In the genomic region with DNA sequence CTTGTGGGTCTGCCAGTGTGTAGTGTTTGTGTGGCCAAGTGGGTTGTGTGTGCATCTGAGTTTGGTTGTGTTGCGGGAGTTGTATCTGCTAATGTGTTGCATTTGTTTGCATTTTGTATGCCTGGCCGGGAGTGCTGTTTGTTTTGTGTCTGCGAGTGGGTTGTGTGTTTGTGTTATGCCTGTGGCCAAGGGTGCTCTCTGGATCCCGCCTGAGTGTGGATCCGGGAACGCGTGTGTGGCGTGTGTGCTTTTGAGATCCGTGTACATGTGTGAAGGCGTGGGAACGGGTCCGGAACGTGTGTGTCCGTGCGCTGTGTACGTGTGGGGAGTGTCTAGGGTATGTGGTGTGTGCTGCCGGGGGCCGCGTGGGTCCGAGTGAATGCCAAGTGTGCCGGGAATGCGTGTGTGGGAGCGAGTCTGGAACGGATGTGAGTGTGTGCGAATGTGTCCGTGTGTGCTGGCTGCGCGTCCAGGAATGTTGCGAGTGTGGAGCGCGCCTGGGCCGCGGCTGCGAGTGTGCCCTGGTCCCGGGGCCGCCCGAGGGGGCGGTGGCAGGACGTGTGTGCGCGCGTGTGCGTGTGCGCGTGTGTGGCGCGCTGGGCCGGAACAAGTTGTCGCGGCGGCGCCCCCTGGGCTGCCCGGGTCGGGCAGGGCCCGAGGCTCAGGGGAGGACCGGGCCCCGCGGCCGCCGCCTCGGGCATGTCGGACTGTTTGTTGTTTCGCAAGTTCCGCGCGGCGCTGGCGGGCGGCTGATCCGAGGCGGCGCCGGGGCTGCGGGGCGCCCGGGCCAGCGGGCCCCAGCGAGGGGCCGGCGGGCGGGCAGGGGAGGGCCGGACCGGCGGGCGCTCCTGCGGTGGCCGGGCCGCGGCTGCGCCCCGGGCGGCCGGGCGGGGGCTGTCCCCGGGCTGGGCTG, we compare ENCODE assay signal across 8 cellular contexts. TPM values are rescaled to one million over a fixed set of nuclear protein-coding genes. Genes with fewer than 3 reads are reported as not detected.
A peak's percentile ranks its signal among the peaks of the same experiment; 100 is the strongest.
DNase-seq lines count a peak whose midpoint lies in the region; ATAC-seq and TF ChIP-seq lines count a peak whose summit lies in the region.

No MANE protein-coding gene starts in this region.

- H3K27ac Mint-ChIP-seq in CD4-positive, CD25-positive, alpha-beta regulatory T cell, result peak overlapping the region in 2 of 3 donors; percentile 83 to 91
- H3K27ac Mint-ChIP-seq in activated T-helper 17 cell treated with anti-CD3 and anti-CD28 coated beads, Interleukin-2, amount 50 U/mL, for 72 hours, result peak overlapping the region; percentile 8

- peak overlapping the region; percentile 84 to 91 (median 87) for H3K4me3 Mint-ChIP-seq in CD4-positive, CD25-positive, alpha-beta regulatory T cell
- H3K4me3 Mint-ChIP-seq in activated T-helper 17 cell treated with anti-CD3 and anti-CD28 coated beads, Interleukin-2, amount 50 U/mL, for 72 hours, result peak overlapping the region; percentile 82

- no peak for ATAC-seq in CD4-positive, CD25-positive, alpha-beta regulatory T cell (ENCODE audit: low read depth in 2 of 2)
- no peak for ATAC-seq in activated T-helper 17 cell treated with anti-CD3 and anti-CD28 coated beads, Interleukin-2, amount 50 U/mL, for 72 hours (replicated peaks)
- peak; percentile 35 for ATAC-seq in omental fat pad (ENCODE audit: low FRiP score)
- no peak for ATAC-seq in GM21528 (IDR thresholded peaks at IDR 0.05; ENCODE audit: low FRiP score, unreplicated experiment)

- peaks cover 60% of the 10 kb centered on the region for H3K27me3 Mint-ChIP-seq in CD4-positive, CD25-positive, alpha-beta regulatory T cell
- peaks cover 48% of the 10 kb centered on the region for H3K27me3 Mint-ChIP-seq in activated T-helper 17 cell treated with anti-CD3 and anti-CD28 coated beads, Interleukin-2, amount 50 U/mL, for 72 hours

- H3K9me3 Mint-ChIP-seq in CD4-positive, CD25-positive, alpha-beta regulatory T cell, result peaks cover 0 to 3% (median 0%) of the 10 kb centered on the region in 7 donors
- no peaks in the 10 kb centered on the region for H3K9me3 Mint-ChIP-seq in activated T-helper 17 cell treated with anti-CD3 and anti-CD28 coated beads, Interleukin-2, amount 50 U/mL, for 72 hours

- DNase-seq in CD4-positive, CD25-positive, alpha-beta regulatory T cell, result no peak
- DNase-seq in HuH-7.5 (ENCODE audit: low spot score), result peak; percentile 77
- peak; percentile 46 for DNase-seq in germinal center (ENCODE audit: low spot score)
- peak; percentile 33 for DNase-seq in omental fat pad (ENCODE audit: low spot score)
- no peak for DNase-seq in midbrain (lab: John Stamatoyannopoulos, UW)
- no peak for DNase-seq in NCI-H1436 (lab: John Stamatoyannopoulos, UW)

- TF ChIP-seq CTCF in omental fat pad (IDR thresholded peaks at IDR 0.05), result no peak

- H3K4me3 ChIP-seq in CD4-positive, CD25-positive, alpha-beta regulatory T cell (ENCODE audit: low read depth, low read length), result peak overlapping the region; percentile 64

- H3K9me3 ChIP-seq in CD4-positive, CD25-positive, alpha-beta regulatory T cell (ENCODE audit: control insufficient read depth in 2 of 2, low read length in 2 of 2), result no peaks in the 10 kb centered on the region

- peaks cover 6 to 22% (median 13%) of the 10 kb centered on the region in 4 donors for H3K4me1 Mint-ChIP-seq in CD4-positive, CD25-positive, alpha-beta regulatory T cell
- H3K4me1 Mint-ChIP-seq in activated T-helper 17 cell treated with anti-CD3 and anti-CD28 coated beads, Interleukin-2, amount 50 U/mL, for 72 hours, result peaks cover 9% of the 10 kb centered on the region

- H3K27me3 ChIP-seq in CD4-positive, CD25-positive, alpha-beta regulatory T cell (ENCODE audit: control insufficient read depth, insufficient read depth, low read length), result peaks cover 17% of the 10 kb centered on the region

- no peaks in the 10 kb centered on the region for H3K36me3 Mint-ChIP-seq in CD4-positive, CD25-positive, alpha-beta regulatory T cell
- H3K36me3 Mint-ChIP-seq in activated T-helper 17 cell treated with anti-CD3 and anti-CD28 coated beads, Interleukin-2, amount 50 U/mL, for 72 hours (ENCODE audit: low read depth), result peaks cover 7% of the 10 kb centered on the region

- peaks cover 24% of the 10 kb centered on the region for H3K4me1 ChIP-seq in CD4-positive, CD25-positive, alpha-beta regulatory T cell (ENCODE audit: control insufficient read depth, insufficient read depth, low read length, poor library complexity, severe bottlenecking)

- H3K36me3 ChIP-seq in CD4-positive, CD25-positive, alpha-beta regulatory T cell (ENCODE audit: control insufficient read depth, insufficient read depth, low read length), result no peaks in the 10 kb centered on the region

- H3K27ac ChIP-seq in CD4-positive, CD25-positive, alpha-beta regulatory T cell (ENCODE audit: insufficient read depth, low read length, poor library complexity, severe bottlenecking), result no peak overlapping the region

RNA-seq across cellular contexts. Expression of a gene that starts 0.9 kb away (rescaled TPM):
- total RNA-seq in CD4-positive, CD25-positive, alpha-beta regulatory T cell, result not detected
- polyA plus RNA-seq in CD4-positive, CD25-positive, alpha-beta regulatory T cell, result not detected
- 1 to 10 TPM in 1 of 2 donors, under 1 TPM in 1; 0.99 to 2.1 TPM for total RNA-seq in activated T-helper 17 cell treated with anti-CD3 and anti-CD28 coated beads, Interleukin-2, amount 50 U/mL, for 72 hours
- total RNA-seq in omental fat pad, result 10 to 100 TPM; 12.3 to 19.9 (median 15.9) TPM

RNA-seq across cellular contexts. Expression of a gene that starts 6.5 kb away (rescaled TPM):
- total RNA-seq in CD4-positive, CD25-positive, alpha-beta regulatory T cell, result 11.6 TPM
- 10 to 100 TPM; 10.1 to 16.3 (median 13.2) TPM for polyA plus RNA-seq in CD4-positive, CD25-positive, alpha-beta regulatory T cell
- total RNA-seq in activated T-helper 17 cell treated with anti-CD3 and anti-CD28 coated beads, Interleukin-2, amount 50 U/mL, for 72 hours, result 10 to 100 TPM; 21.0 to 38.3 TPM
- total RNA-seq in omental fat pad, result 10 to 100 TPM; 18.0 to 29.4 (median 20.8) TPM

RNA-seq across cellular contexts. Expression of a gene that starts 55.5 kb away (rescaled TPM):
- total RNA-seq in CD4-positive, CD25-positive, alpha-beta regulatory T cell, result 108 TPM
- 10 to 100 TPM; 87.2 to 95.0 (median 92.6) TPM for polyA plus RNA-seq in CD4-positive, CD25-positive, alpha-beta regulatory T cell
- 100 to 1,000 TPM; 118 to 125 TPM for total RNA-seq in activated T-helper 17 cell treated with anti-CD3 and anti-CD28 coated beads, Interleukin-2, amount 50 U/mL, for 72 hours
- total RNA-seq in omental fat pad, result 100 to 1,000 TPM in 1 of 4 donors, 10 to 100 TPM in 3; 75.3 to 117 (median 88.1) TPM

Comparison
In these comparisons a context has a peak if more than half of its experiments do, and no peak if none do; other contexts are left out.
1. DNase-seq: peak in HuH-7.5 (single experiment), germinal center (single experiment) and omental fat pad (single experiment); none in CD4-positive, CD25-positive, alpha-beta regulatory T cell (0 of 3), midbrain (single experiment) and NCI-H1436 (single experiment).
2. RNA of a gene that starts 0.9 kb away (total RNA-seq): 12.3 to 19.9 TPM in omental fat pad; 0.99 to 2.1 TPM in activated T-helper 17 cell treated with anti-CD3 and anti-CD28 coated beads, Interleukin-2, amount 50 U/mL, for 72 hours and not detected in CD4-positive, CD25-positive, alpha-beta regulatory T cell (single experiment); every median in the first group is over 4 times any median in the second.